In genomic region chr22:19968450-19968891, GRCh38 we compare ENCODE assay signal across 1 cellular context.
TF ChIP-seq lines count a peak whose summit lies in the region.

No MANE protein-coding gene starts in this region.

TF ChIP-seq in HepG2, 621 proteins besides CTCF, POLR2A, EP300 and RAD21:
- TF ChIP-seq RBFOX2 (IDR thresholded peaks at IDR 0.05; ENCODE audit: low read depth, low read length) (peak; percentile 46; the same call in 1 of the 2 replicates), FUBP1 (CRISPR knock-in tag; IDR thresholded peaks at IDR 0.05; ENCODE audit: borderline replicate concordance) (no peak), ZNF510 (CRISPR knock-in tag; IDR thresholded peaks at IDR 0.05; ENCODE audit: low read depth) (no peak), ZFP36L1 (CRISPR knock-in tag; IDR thresholded peaks at IDR 0.05) (no peak), PAF1 (CRISPR knock-in tag; IDR thresholded peaks at IDR 0.05) (0 out of 2 replicates have a peak, but pooled peaks have one; percentile 25), AGO2 (optimal IDR thresholded peaks at IDR 0.05; ENCODE audit: low read depth, low read length) (peak; percentile 61), ZBTB33 (CRISPR knock-in tag; IDR thresholded peaks at IDR 0.05) (peak; percentile 47), ZNF281 (CRISPR knock-in tag; IDR thresholded peaks at IDR 0.05; ENCODE audit: borderline replicate concordance) (no peak), POLR2AphosphoS2 (IDR thresholded peaks at IDR 0.05; ENCODE audit: low read depth, low read length) (0 out of 2 replicates have a peak, but pooled peaks have one; percentile 31), PCBP1 (IDR thresholded peaks at IDR 0.05; ENCODE audit: borderline replicate concordance, low read depth, low read length) (no peak), RBM22 (optimal IDR thresholded peaks at IDR 0.05; ENCODE audit: low read length) (peak; percentile 50), MLXIP (CRISPR knock-in tag; IDR thresholded peaks at IDR 0.05; ENCODE audit: borderline replicate concordance) (no peak), AGO1 (IDR thresholded peaks at IDR 0.05; ENCODE audit: low read depth, low read length, poor library complexity, severe bottlenecking) (peak; percentile 8)
